ENCODE assay signal across 8 cellular contexts in the genomic region with DNA sequence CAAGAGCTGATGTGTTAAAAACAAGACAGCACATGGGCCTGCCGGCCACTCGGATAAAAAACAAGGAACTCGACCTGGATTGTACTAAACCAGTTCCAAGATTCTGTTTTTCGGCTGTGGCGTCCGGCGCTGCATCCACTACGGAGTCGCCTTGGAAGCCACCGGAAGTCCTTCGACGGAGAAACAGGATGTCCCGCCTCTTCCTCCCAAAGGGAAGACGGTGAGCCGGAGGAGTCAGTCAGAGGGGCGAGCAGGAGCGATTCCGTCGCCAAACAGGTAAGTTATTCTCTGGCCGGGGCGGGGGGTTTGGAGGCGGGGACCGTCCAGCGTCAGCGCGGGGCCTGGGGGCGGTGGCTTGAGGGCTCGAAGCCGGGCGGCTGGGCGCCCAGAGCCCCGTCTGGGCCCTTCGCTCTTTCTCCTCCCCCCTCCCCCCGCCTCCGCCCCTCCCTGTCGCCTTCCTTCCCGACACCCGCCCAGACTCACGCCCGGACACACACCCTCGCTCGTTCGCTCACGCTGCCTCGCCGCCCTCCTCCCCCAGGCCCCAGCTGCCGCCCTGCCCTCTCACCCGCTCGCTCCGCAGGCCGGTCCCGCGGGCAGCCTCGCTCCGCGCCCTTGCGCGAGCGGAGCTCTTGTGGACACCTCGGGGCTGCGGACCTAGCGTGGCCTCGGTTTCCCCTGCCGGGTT. TPM values are rescaled to one million over a fixed set of nuclear protein-coding genes. Genes with fewer than 3 reads are reported as not detected.
A peak's percentile ranks its signal among the peaks of the same experiment; 100 is the strongest.
DNase-seq lines count a peak whose midpoint lies in the region; ATAC-seq and TF ChIP-seq lines count a peak whose summit lies in the region.

A gene with protein sequence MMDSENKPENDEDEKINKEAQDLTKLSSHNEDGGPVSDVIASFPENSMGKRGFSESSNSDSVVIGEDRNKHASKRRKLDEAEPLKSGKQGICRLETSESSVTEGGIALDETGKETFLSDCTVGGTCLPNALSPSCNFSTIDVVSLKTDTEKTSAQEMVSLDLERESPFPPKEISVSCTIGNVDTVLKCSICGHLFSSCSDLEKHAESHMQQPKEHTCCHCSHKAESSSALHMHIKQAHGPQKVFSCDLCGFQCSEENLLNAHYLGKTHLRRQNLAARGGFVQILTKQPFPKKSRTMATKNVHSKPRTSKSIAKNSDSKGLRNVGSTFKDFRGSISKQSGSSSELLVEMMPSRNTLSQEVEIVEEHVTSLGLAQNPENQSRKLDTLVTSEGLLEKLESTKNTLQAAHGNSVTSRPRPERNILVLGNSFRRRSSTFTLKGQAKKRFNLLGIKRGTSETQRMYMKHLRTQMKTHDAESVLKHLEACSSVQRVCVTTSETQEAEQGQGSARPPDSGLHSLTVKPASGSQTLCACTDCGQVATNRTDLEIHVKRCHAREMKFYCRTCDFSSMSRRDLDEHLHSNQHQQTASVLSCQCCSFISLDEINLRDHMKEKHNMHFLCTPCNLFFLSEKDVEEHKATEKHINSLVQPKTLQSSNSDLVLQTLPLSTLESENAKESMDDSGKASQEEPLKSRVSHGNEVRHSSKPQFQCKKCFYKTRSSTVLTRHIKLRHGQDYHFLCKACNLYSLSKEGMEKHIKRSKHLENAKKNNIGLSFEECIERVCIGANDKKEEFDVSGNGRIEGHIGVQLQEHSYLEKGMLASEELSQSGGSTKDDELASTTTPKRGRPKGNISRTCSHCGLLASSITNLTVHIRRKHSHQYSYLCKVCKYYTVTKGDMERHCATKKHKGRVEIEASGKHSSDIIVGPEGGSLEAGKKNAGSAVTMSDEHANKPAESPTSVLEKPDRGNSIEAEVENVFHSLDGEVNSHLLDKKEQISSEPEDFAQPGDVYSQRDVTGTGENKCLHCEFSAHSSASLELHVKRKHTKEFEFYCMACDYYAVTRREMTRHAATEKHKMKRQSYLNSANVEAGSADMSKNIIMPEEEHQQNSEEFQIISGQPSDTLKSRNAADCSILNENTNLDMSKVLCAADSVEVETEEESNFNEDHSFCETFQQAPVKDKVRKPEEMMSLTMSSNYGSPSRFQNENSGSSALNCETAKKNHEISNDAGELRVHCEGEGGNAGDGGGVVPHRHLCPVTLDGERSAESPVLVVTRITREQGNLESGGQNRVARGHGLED (N-terminal part only) (plus strand): TSS at position 209 of the 688 bp plus-strand sequence. CDS start 33,150 bp downstream, outside the sequence.

- H3K27ac Mint-ChIP-seq in Caco-2 (ENCODE audit: unreplicated experiment), result peak within 1 kb of the TSS; percentile 73

- no peaks in the 10 kb centered on the region for H3K9me3 Mint-ChIP-seq in Caco-2 (ENCODE audit: unreplicated experiment)

- BruUV-seq in Caco-2 (replicated peaks; lab: Mats Ljungman, UMichigan), result no TSS peak

- H3K4me3 ChIP-seq in Caco-2 (ENCODE audit: low read depth, low read length) (peak within 1 kb of the TSS; percentile 82), endocrine pancreas (ENCODE audit: control insufficient read depth, insufficient read depth, low read length) (peak within 1 kb of the TSS; percentile 83)

- no peaks in the 10 kb centered on the region for H3K36me3 Mint-ChIP-seq in Caco-2 (ENCODE audit: insufficient read depth, unreplicated experiment)

- H3K36me3 ChIP-seq in Caco-2 (ENCODE audit: control insufficient read depth, insufficient read depth, low read length) (no peaks in the 10 kb centered on the region), endocrine pancreas (ENCODE audit: control insufficient read depth, insufficient read depth, low read length) (no peaks in the 10 kb centered on the region)

- H3K4me1 ChIP-seq in Caco-2, result 0 out of 2 replicates have a peak, but pooled peaks cover 4% of the 10 kb centered on the region
- H3K4me1 ChIP-seq in endocrine pancreas (ENCODE audit: control insufficient read depth, insufficient read depth, low read length), result peaks cover 14% of the 10 kb centered on the region

- H3K27me3 ChIP-seq in Caco-2 (replicated peaks; ENCODE audit: control insufficient read depth, insufficient read depth, low read length) (no peaks in the 10 kb centered on the region), endocrine pancreas (ENCODE audit: control insufficient read depth, insufficient read depth, low read length) (no peaks in the 10 kb centered on the region)

- no peaks in the 10 kb centered on the region for H3K27me3 Mint-ChIP-seq in Caco-2 (ENCODE audit: insufficient read depth, unreplicated experiment)

- intact Hi-C loops in Caco-2 (cut with micrococcal nuclease; ENCODE audit: unreplicated experiment), result no loop called here

- POLR2A ChIA-PET in Caco-2 (lab: Charles Lee), result no interaction called here

- peak within 1 kb of the TSS; percentile 98 for H3K9ac ChIP-seq in endocrine pancreas (ENCODE audit: control insufficient read depth, insufficient read depth, low read length)

- H3K9me3 ChIP-seq in Caco-2 (no peaks in the 10 kb centered on the region), endocrine pancreas (ENCODE audit: control insufficient read depth, low read length) (no peaks in the 10 kb centered on the region)

- H3K4me1 Mint-ChIP-seq in Caco-2 (ENCODE audit: low read depth, unreplicated experiment), result no peaks in the 10 kb centered on the region

- peak; percentile 83 to 88 for DNase-seq in Caco-2
- DNase-seq in HUDEP-2 (lab: John Stamatoyannopoulos, UW; ENCODE audit: unreplicated experiment in 76 of 76), result peak in 75 of 76 experiments; percentile 46 to 95 (median 84)
- DNase-seq in NOMO-1 treated with dmso at 0.1 percent for 144 hours (lab: John Stamatoyannopoulos, UW; ENCODE audit: unreplicated experiment), result peak; percentile 82
- DNase-seq in activated CD8-positive, alpha-beta memory T cell treated with anti-CD3 and anti-CD28 coated beads for 48 hours (ENCODE audit: low read depth in 2 of 3, low spot score in 2 of 3), result peak; percentile 72 to 83 (median 74)
- peak; percentile 95 for DNase-seq in mesenteric fat pad (ENCODE audit: low spot score)
- peak; percentile 75 to 76 for DNase-seq in stimulated activated CD8-positive, alpha-beta memory T cell treated with anti-CD3 and anti-CD28 coated beads, Interleukin-15, amount 100 ng/mL, for 4 hours (ENCODE audit: low read depth in 2 of 2)

- H3K4me3 Mint-ChIP-seq in Caco-2 (ENCODE audit: unreplicated experiment), result peak within 1 kb of the TSS; percentile 83

- CTCF ChIA-PET in Caco-2 (lab: Charles Lee), result interaction anchor here (0.6 kb wide), 1 partner anchor 46 kb away, joined by 3 read pairs; no protein-coding TSS in a partner anchor

- peak; percentile 73 for ATAC-seq in GM21390 (IDR thresholded peaks at IDR 0.05; ENCODE audit: unreplicated experiment)

- no peak for TF ChIP-seq CTCF in Caco-2 (IDR thresholded peaks at IDR 0.05; ENCODE audit: insufficient read depth in 1 of 2, low read depth in 1 of 2, low read length in 1 of 2, severe bottlenecking in 1 of 2, unreplicated experiment in 1 of 2)

RNA-seq across cellular contexts. Expression of the gene that starts here (rescaled TPM):
- 4.7 and 5.4 TPM in 2 replicates for total RNA-seq in Caco-2 (2022)
- total RNA-seq in mesenteric fat pad, result 14.4 TPM

Comparison
In these comparisons a context has a peak if more than half of its experiments do, and no peak if none do; other contexts are left out.
1. Peak in every context shown above with its lines: DNase-seq, ATAC-seq and H3K4me3 ChIP-seq.